Comparison of ENCODE assay signal across 19 cellular contexts in genomic region chrX:31061091-31061490, GRCh38. TPM values are rescaled to one million over a fixed set of nuclear protein-coding genes. Genes with fewer than 3 reads are reported as not detected.
DNase-seq lines count a peak whose midpoint lies in the region; ATAC-seq lines count a peak whose summit lies in the region.
"Had no signal": no experiment of that assay in that cellular context is flagged by ENCODE, and none has a peak within 500 bp of the region (broad histone marks: within the 10 kb centered on the region; RNA-seq: fewer than 3 reads in every experiment).

No MANE protein-coding gene starts in this region.

- H3K36me3 ChIP-seq in HAP-1 (replicated peaks), result no peaks in the 10 kb centered on the region
- H3K36me3 ChIP-seq: BLaER1 treated with 17β-estradiol and CSF1 and Interleukin-3, amounts not matched to agents 10 nM and 100 nM; vagina had no signal

- no peaks in the 10 kb centered on the region for H3K4me1 Mint-ChIP-seq in activated T-helper 17 cell treated with anti-CD3 and anti-CD28 coated beads, Interleukin-2, amount 50 U/mL, for 72 hours
- H3K4me1 Mint-ChIP-seq: stimulated activated naive B cell treated with anti-CD40 and anti-IgM and Interleukin-4, amounts not matched to agents 10 μg/mL and 1 μg/mL and 100 μg/mL, for 72 hours had no signal

- no peaks in the 10 kb centered on the region for H3K9me3 Mint-ChIP-seq in activated T-helper 17 cell treated with anti-CD3 and anti-CD28 coated beads, Interleukin-2, amount 50 U/mL, for 72 hours
- H3K9me3 Mint-ChIP-seq: stimulated activated naive B cell treated with anti-CD40 and anti-IgM and Interleukin-4, amounts not matched to agents 10 μg/mL and 1 μg/mL and 100 μg/mL, for 72 hours had no signal

- no peak overlapping the region for H3K4me3 ChIP-seq in HAP-1
- H3K4me3 ChIP-seq: BLaER1 treated with 17β-estradiol and CSF1 and Interleukin-3, amounts not matched to agents 10 nM and 100 nM; vagina had no signal

- H3K4me3 Mint-ChIP-seq in activated T-helper 17 cell treated with anti-CD3 and anti-CD28 coated beads, Interleukin-2, amount 50 U/mL, for 72 hours, result no peak overlapping the region
- H3K4me3 Mint-ChIP-seq: stimulated activated naive B cell treated with anti-CD40 and anti-IgM and Interleukin-4, amounts not matched to agents 10 μg/mL and 1 μg/mL and 100 μg/mL, for 72 hours had no signal

- H3K27me3 ChIP-seq in HAP-1 (ENCODE audit: low read depth), result no peaks in the 10 kb centered on the region
- H3K27me3 ChIP-seq: vagina had no signal

- H3K27me3 Mint-ChIP-seq in activated T-helper 17 cell treated with anti-CD3 and anti-CD28 coated beads, Interleukin-2, amount 50 U/mL, for 72 hours, result no peaks in the 10 kb centered on the region
- H3K27me3 Mint-ChIP-seq: stimulated activated naive B cell treated with anti-CD40 and anti-IgM and Interleukin-4, amounts not matched to agents 10 μg/mL and 1 μg/mL and 100 μg/mL, for 72 hours had no signal

- H3K36me3 Mint-ChIP-seq in activated T-helper 17 cell treated with anti-CD3 and anti-CD28 coated beads, Interleukin-2, amount 50 U/mL, for 72 hours (ENCODE audit: low read depth), result no peaks in the 10 kb centered on the region
- H3K36me3 Mint-ChIP-seq: stimulated activated naive B cell treated with anti-CD40 and anti-IgM and Interleukin-4, amounts not matched to agents 10 μg/mL and 1 μg/mL and 100 μg/mL, for 72 hours had no signal

- no peaks in the 10 kb centered on the region for H3K4me1 ChIP-seq in HAP-1
- H3K4me1 ChIP-seq: BLaER1 treated with 17β-estradiol and CSF1 and Interleukin-3, amounts not matched to agents 10 nM and 100 nM; vagina had no signal

- no peak overlapping the region for H3K27ac Mint-ChIP-seq in activated T-helper 17 cell treated with anti-CD3 and anti-CD28 coated beads, Interleukin-2, amount 50 U/mL, for 72 hours
- H3K27ac Mint-ChIP-seq: stimulated activated naive B cell treated with anti-CD40 and anti-IgM and Interleukin-4, amounts not matched to agents 10 μg/mL and 1 μg/mL and 100 μg/mL, for 72 hours had no signal

- H3K9me3 ChIP-seq in HAP-1, result no peaks in the 10 kb centered on the region
- H3K9me3 ChIP-seq: vagina had no signal

- no peak for DNase-seq in NOMO-1 treated with DMSO at 0.1 percent for 48 hours (lab: John Stamatoyannopoulos, UW; ENCODE audit: unreplicated experiment)
- no peak for DNase-seq in HAP-1 (ENCODE audit: low spot score in 2 of 2)
- no peak for DNase-seq in NCI-H345 treated with DMSO at 0.1 percent for 48 hours (lab: John Stamatoyannopoulos, UW; ENCODE audit: unreplicated experiment)
- DNase-seq: islet precursor cell; NCI-H2081 treated with DMSO at 0.1 percent for 48 hours; nucleus accumbens; stimulated activated naive B cell treated with anti-CD40 and anti-IgM and Interleukin-4, amounts not matched to agents 10 μg/mL and 1 μg/mL and 100 μg/mL, for 72 hours had no signal

- in situ Hi-C loops in HAP-1 (cut with MboI; ENCODE audit: low sequenced_read_pairs), result no loop called here

- ATAC-seq in GM19023 (IDR thresholded peaks at IDR 0.05; ENCODE audit: unreplicated experiment) (peak; percentile 61), GM21717 (IDR thresholded peaks at IDR 0.05; ENCODE audit: unreplicated experiment) (peak; percentile 90), HG03097 (IDR thresholded peaks at IDR 0.05; ENCODE audit: low FRiP score, unreplicated experiment) (peak; percentile 67)
- ATAC-seq in activated T-helper 17 cell treated with anti-CD3 and anti-CD28 coated beads, Interleukin-2, amount 50 U/mL, for 72 hours (replicated peaks), result peak; percentile 50
- ATAC-seq: activated CD4-positive, CD25-positive, alpha-beta regulatory T cell treated with anti-CD3 and anti-CD28 coated beads, Interleukin-2, amount 50 U/mL, for 24 hours had no signal

RNA-seq across cellular contexts. Expression of gene FTHL17, which starts 10.8 kb away (rescaled TPM):
- total RNA-seq in activated T-helper 17 cell treated with anti-CD3 and anti-CD28 coated beads, Interleukin-2, amount 50 U/mL, for 72 hours, result not detected
- total RNA-seq: chondrocyte; glomerular endothelial cell; H4; HT-29; T-helper 1 cell treated with Interleukin-12 subunit alpha and Interleukin-12 subunit beta and Interleukin-4 antibody, amounts not matched to agents 30 ng/mL and 1 ng/mL, for 36 hours; vagina had no signal
